Comparison of ENCODE assay signal across 33 cellular contexts in the genomic region with DNA sequence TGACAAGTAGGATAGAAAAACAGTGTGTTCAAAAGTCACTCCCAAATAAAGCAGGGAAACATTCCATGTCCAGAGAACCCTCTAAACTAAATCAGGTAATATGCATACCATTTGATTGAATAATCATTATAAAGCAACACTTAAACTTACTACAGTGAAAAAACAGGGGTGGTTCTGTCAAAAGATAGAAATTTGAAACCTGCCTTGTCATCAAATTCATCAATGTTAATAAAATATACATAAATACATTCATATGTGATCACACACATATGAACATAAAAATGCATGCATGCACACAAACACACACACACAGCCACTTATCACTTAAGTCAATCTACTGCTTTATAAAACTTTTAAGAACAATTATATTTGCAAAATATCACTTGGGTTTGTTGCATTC.
"Had no signal": no experiment of that assay in that cellular context is flagged by ENCODE, and none has a peak within 500 bp of the region (broad histone marks: within the 10 kb centered on the region; RNA-seq: fewer than 3 reads in every experiment).

No MANE protein-coding gene starts in this region.

- DNase-seq: activated CD4-positive, alpha-beta T cell treated with anti-CD3 and anti-CD28 coated beads for 1 hour; activated CD4-positive, alpha-beta T cell treated with anti-CD3 and anti-CD28 coated beads, Interleukin-2, amount 10 ng/mL, durations not matched to agents 24 days and 14 days; activated CD4-positive, alpha-beta T cell treated with anti-CD3 and anti-CD28 coated beads, Interleukin-2, amount 50 U/mL, for 4 hours; activated CD4-positive, CD25-positive, alpha-beta regulatory T cell; activated CD8-positive, alpha-beta T cell treated with anti-CD3 and anti-CD28 coated beads for 36 hours; activated gamma-delta T cell; activated naive CD4-positive, alpha-beta T cell treated with Interleukin-2 at 50 U/mL for 16 hours; activated naive CD8-positive, alpha-beta T cell treated with anti-CD3 and anti-CD28 coated beads, Interleukin-2, amount 10 ng/mL, durations not matched to agents 7 days and 5 days; activated T-cell treated with anti-CD3 and anti-CD28 coated beads, Interleukin-2, amount 50 U/mL, for 24 hours; amygdala; KG1; NCI-H1092 treated with DMSO at 0.1 percent for 48 hours; NCI-H1417 treated with DMSO at 0.1 percent for 48 hours; NCI-H1930; NCI-H2081 treated with DMSO at 0.1 percent for 48 hours; NCI-H226; NCI-H446 treated with DMSO at 0.1 percent for 48 hours; NCI-H524; PC-9; SIG-M5; T-helper 1 cell; T-helper 2 cell; T-helper 9 cell had no signal

- H3K27ac ChIP-seq: ascending aorta, cardiac muscle cell, PC-9, RWPE1, VCaP had no signal

- H3K36me3 ChIP-seq: ascending aorta, cardiac muscle cell had no signal

- H3K4me3 ChIP-seq: ascending aorta, cardiac muscle cell, PC-9 had no signal

- H3K27me3 ChIP-seq: ascending aorta, cardiac muscle cell had no signal

- H3K4me1 Mint-ChIP-seq: activated CD4-positive, alpha-beta T cell treated with anti-CD3 and anti-CD28 coated beads, Interleukin-2, amount 10 ng/mL, durations not matched to agents 24 days and 14 days; activated naive CD4-positive, alpha-beta T cell treated with anti-CD3 and anti-CD28 coated beads, Interleukin-2, amount 50 U/mL, for 24 hours; activated naive CD8-positive, alpha-beta T cell treated with anti-CD3 and anti-CD28 coated beads, Interleukin-2, amount 10 ng/mL, durations not matched to agents 7 days and 5 days; central memory CD8-positive, alpha-beta T cell had no signal

- H3K36me3 Mint-ChIP-seq: activated naive CD4-positive, alpha-beta T cell treated with anti-CD3 and anti-CD28 coated beads, Interleukin-2, amount 50 U/mL, for 24 hours; activated naive CD8-positive, alpha-beta T cell treated with anti-CD3 and anti-CD28 coated beads, Interleukin-2, amount 10 ng/mL, durations not matched to agents 7 days and 5 days had no signal

- H3K4me2 ChIP-seq: PC-9 had no signal

- H3K27me3 Mint-ChIP-seq: activated CD4-positive, alpha-beta T cell treated with anti-CD3 and anti-CD28 coated beads, Interleukin-2, amount 10 ng/mL, durations not matched to agents 24 days and 14 days; activated CD8-positive, alpha-beta T cell treated with anti-CD3 and anti-CD28 coated beads for 36 hours; activated naive CD4-positive, alpha-beta T cell treated with anti-CD3 and anti-CD28 coated beads, Interleukin-2, amount 50 U/mL, for 24 hours; activated naive CD8-positive, alpha-beta T cell treated with anti-CD3 and anti-CD28 coated beads, Interleukin-2, amount 10 ng/mL, durations not matched to agents 7 days and 5 days; activated T-cell treated with anti-CD3 and anti-CD28 coated beads, Interleukin-2, amount 50 U/mL, for 24 hours; central memory CD8-positive, alpha-beta T cell had no signal

- ATAC-seq: activated CD8-positive, alpha-beta T cell treated with anti-CD3 and anti-CD28 coated beads for 36 hours; Right ventricle myocardium inferior; SK-N-SH treated with all-trans-retinoic acid at 6 μM for 48 hours had no signal

- H3K4me3 Mint-ChIP-seq: activated CD4-positive, alpha-beta T cell treated with anti-CD3 and anti-CD28 coated beads, Interleukin-2, amount 10 ng/mL, durations not matched to agents 24 days and 14 days; activated CD8-positive, alpha-beta T cell treated with anti-CD3 and anti-CD28 coated beads for 36 hours; activated naive CD4-positive, alpha-beta T cell treated with anti-CD3 and anti-CD28 coated beads, Interleukin-2, amount 50 U/mL, for 24 hours; activated naive CD8-positive, alpha-beta T cell treated with anti-CD3 and anti-CD28 coated beads, Interleukin-2, amount 10 ng/mL, durations not matched to agents 7 days and 5 days; activated T-cell treated with anti-CD3 and anti-CD28 coated beads, Interleukin-2, amount 50 U/mL, for 24 hours; central memory CD8-positive, alpha-beta T cell had no signal

- H3K9me3 ChIP-seq: ascending aorta had no signal

- FAIRE-seq: RCC 7860 had no signal

- H3K4me1 ChIP-seq: ascending aorta had no signal

- H2AFZ ChIP-seq: PC-9 had no signal

- H3K9me3 Mint-ChIP-seq: activated CD4-positive, alpha-beta T cell treated with anti-CD3 and anti-CD28 coated beads, Interleukin-2, amount 10 ng/mL, durations not matched to agents 24 days and 14 days; activated CD8-positive, alpha-beta T cell treated with anti-CD3 and anti-CD28 coated beads for 36 hours; activated naive CD4-positive, alpha-beta T cell treated with anti-CD3 and anti-CD28 coated beads, Interleukin-2, amount 50 U/mL, for 24 hours; central memory CD8-positive, alpha-beta T cell had no signal

- H3K27ac Mint-ChIP-seq: activated CD4-positive, alpha-beta T cell treated with anti-CD3 and anti-CD28 coated beads, Interleukin-2, amount 10 ng/mL, durations not matched to agents 24 days and 14 days; activated CD8-positive, alpha-beta T cell treated with anti-CD3 and anti-CD28 coated beads for 36 hours; activated naive CD4-positive, alpha-beta T cell treated with anti-CD3 and anti-CD28 coated beads, Interleukin-2, amount 50 U/mL, for 24 hours; activated naive CD8-positive, alpha-beta T cell treated with anti-CD3 and anti-CD28 coated beads, Interleukin-2, amount 10 ng/mL, durations not matched to agents 7 days and 5 days; activated T-cell treated with anti-CD3 and anti-CD28 coated beads, Interleukin-2, amount 50 U/mL, for 24 hours; activated T-helper 2 cell treated with anti-CD3 and anti-CD28 coated beads, Interferon-gamma antibody, Interleukin-2, Interleukin-4, amounts not matched to agents 10 μg/mL and 5 μg/mL and 100 μg/mL, durations not matched to agents 14 hours and 24 hours and 36 hours had no signal
